In the genomic region with DNA sequence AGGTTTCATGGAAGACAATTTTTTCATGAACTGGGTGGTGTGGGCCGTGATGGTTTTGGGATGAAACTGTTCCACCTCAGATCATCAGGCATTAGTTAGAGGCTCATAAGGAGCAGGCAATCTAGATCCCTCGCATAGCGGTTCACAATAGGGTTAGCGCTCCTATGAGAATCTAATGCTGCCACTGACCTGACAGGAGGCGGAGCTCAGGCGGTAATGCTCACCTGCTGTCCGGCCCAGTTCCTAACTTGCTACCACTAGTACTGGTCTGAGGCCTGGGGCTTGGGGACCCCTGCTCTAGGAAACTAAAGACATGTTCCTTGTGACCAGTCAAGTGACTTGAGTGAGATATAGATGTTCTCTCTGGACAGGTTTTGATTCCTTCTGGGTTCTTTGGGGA, we compare ENCODE assay signal across 26 cellular contexts. TPM values are rescaled to one million over a fixed set of nuclear protein-coding genes. Genes with fewer than 3 reads are reported as not detected.
"Had no signal": no experiment of that assay in that cellular context is flagged by ENCODE, and none has a peak within 500 bp of the region (broad histone marks: within the 10 kb centered on the region; RNA-seq: fewer than 3 reads in every experiment).

No MANE protein-coding gene starts in this region.

- H3K4me3 ChIP-seq: left ventricle myocardium inferior, lung, mucosa of descending colon, ovary, right atrium auricular region, sigmoid colon, spleen, suprapubic skin, thoracic aorta, tibial artery, upper lobe of right lung had no signal

- H3K36me3 ChIP-seq: ovary, right atrium auricular region, thoracic aorta had no signal

- H3K36me3 Mint-ChIP-seq: natural killer cell treated with Interleukin-12 subunit alpha and Interleukin-12 subunit beta and Interleukin-15 and Interleukin-18, amount 100 ng/mL, for 72 hours; stimulated activated effector memory CD8-positive, alpha-beta T cell treated with anti-CD3 and anti-CD28 coated beads, Interleukin-12 subunit alpha, Interleukin-12 subunit beta, amount 100 ng/mL, for 72 hours had no signal

- H3K27me3 ChIP-seq: ovary, right atrium auricular region, sigmoid colon, spleen, suprapubic skin, tibial artery, upper lobe of right lung had no signal

- H3K4me3 Mint-ChIP-seq: mesothelial cell of epicardium; naive thymus-derived CD4-positive, alpha-beta T cell; natural killer cell treated with Interleukin-12 subunit alpha and Interleukin-12 subunit beta and Interleukin-15 and Interleukin-18, amount 100 ng/mL, for 72 hours; stimulated activated effector memory CD8-positive, alpha-beta T cell treated with anti-CD3 and anti-CD28 coated beads, Interleukin-12 subunit alpha, Interleukin-12 subunit beta, amount 100 ng/mL, for 72 hours; stimulated activated naive CD8-positive, alpha-beta T cell treated with anti-CD3 and anti-CD28 coated beads, Interleukin-15, Interleukin-2, amounts not matched to agents 100 ng/mL and 50 ng/mL, for 24 hours had no signal

- H3K27ac ChIP-seq: left ventricle myocardium inferior, ovary, right atrium auricular region, sigmoid colon, spleen, suprapubic skin, thoracic aorta, tibial artery, upper lobe of right lung had no signal

- H3K4me1 Mint-ChIP-seq: stimulated activated effector memory CD8-positive, alpha-beta T cell treated with anti-CD3 and anti-CD28 coated beads, Interleukin-12 subunit alpha, Interleukin-12 subunit beta, amount 100 ng/mL, for 72 hours had no signal

- H3K27me3 Mint-ChIP-seq: naive thymus-derived CD4-positive, alpha-beta T cell; natural killer cell treated with Interleukin-12 subunit alpha and Interleukin-12 subunit beta and Interleukin-15 and Interleukin-18, amount 100 ng/mL, for 72 hours; progenitor cell of endocrine pancreas; stimulated activated naive CD8-positive, alpha-beta T cell treated with anti-CD3 and anti-CD28 coated beads, Interleukin-15, Interleukin-2, amounts not matched to agents 100 ng/mL and 50 ng/mL, for 24 hours had no signal

- FAIRE-seq: small intestine, urothelium cell line had no signal

- H3K9me3 ChIP-seq: left ventricle myocardium inferior, mucosa of descending colon, ovary, right atrium auricular region, sigmoid colon, spleen, suprapubic skin, thoracic aorta, tibial artery, upper lobe of right lung had no signal

- DNase-seq: hypothalamus; islet precursor cell; left ventricle myocardium inferior; mucosa of descending colon; naive thymus-derived CD4-positive, alpha-beta T cell; ovary; sigmoid colon; small intestine; spleen; stimulated activated CD4-positive, alpha-beta T cell treated with anti-CD3 and anti-CD28 coated beads, Interleukin-4, amount 100 ng/mL, for 24 hours; stimulated activated naive CD4-positive, alpha-beta T cell; tibial artery; trophoblast cell; upper lobe of right lung had no signal

- H3K27ac Mint-ChIP-seq: mesothelial cell of epicardium; naive thymus-derived CD4-positive, alpha-beta T cell; natural killer cell treated with Interleukin-12 subunit alpha and Interleukin-12 subunit beta and Interleukin-15 and Interleukin-18, amount 100 ng/mL, for 72 hours; progenitor cell of endocrine pancreas; stimulated activated effector memory CD8-positive, alpha-beta T cell treated with anti-CD3 and anti-CD28 coated beads, Interleukin-12 subunit alpha, Interleukin-12 subunit beta, amount 100 ng/mL, for 72 hours; stimulated activated naive CD8-positive, alpha-beta T cell treated with anti-CD3 and anti-CD28 coated beads, Interleukin-15, Interleukin-2, amounts not matched to agents 100 ng/mL and 50 ng/mL, for 24 hours had no signal

- H3K9me3 Mint-ChIP-seq: mesothelial cell of epicardium; natural killer cell treated with Interleukin-12 subunit alpha and Interleukin-12 subunit beta and Interleukin-15 and Interleukin-18, amount 100 ng/mL, for 72 hours; stimulated activated effector memory CD8-positive, alpha-beta T cell treated with anti-CD3 and anti-CD28 coated beads, Interleukin-12 subunit alpha, Interleukin-12 subunit beta, amount 100 ng/mL, for 72 hours; stimulated activated naive CD8-positive, alpha-beta T cell treated with anti-CD3 and anti-CD28 coated beads, Interleukin-15, Interleukin-2, amounts not matched to agents 100 ng/mL and 50 ng/mL, for 24 hours had no signal

- ATAC-seq: mucosa of descending colon; naive thymus-derived CD4-positive, alpha-beta T cell; natural killer cell treated with Interleukin-12 subunit alpha and Interleukin-12 subunit beta and Interleukin-15 and Interleukin-18, amount 100 ng/mL, for 72 hours; upper lobe of right lung had no signal

- H3K4me1 ChIP-seq: left ventricle myocardium inferior, right atrium auricular region, sigmoid colon, spleen, suprapubic skin, tibial artery had no signal

RNA-seq across cellular contexts. Expression of a gene that starts 49.2 kb away (rescaled TPM):
- total RNA-seq: natural killer cell treated with Interleukin-12 subunit alpha and Interleukin-12 subunit beta and Interleukin-15 and Interleukin-18, amount 100 ng/mL, for 72 hours; pulmonary artery endothelial cell had no signal
- polyA plus RNA-seq: neural cell had no signal
